1 cellular context compared by ENCODE assay signal in the genomic region with DNA sequence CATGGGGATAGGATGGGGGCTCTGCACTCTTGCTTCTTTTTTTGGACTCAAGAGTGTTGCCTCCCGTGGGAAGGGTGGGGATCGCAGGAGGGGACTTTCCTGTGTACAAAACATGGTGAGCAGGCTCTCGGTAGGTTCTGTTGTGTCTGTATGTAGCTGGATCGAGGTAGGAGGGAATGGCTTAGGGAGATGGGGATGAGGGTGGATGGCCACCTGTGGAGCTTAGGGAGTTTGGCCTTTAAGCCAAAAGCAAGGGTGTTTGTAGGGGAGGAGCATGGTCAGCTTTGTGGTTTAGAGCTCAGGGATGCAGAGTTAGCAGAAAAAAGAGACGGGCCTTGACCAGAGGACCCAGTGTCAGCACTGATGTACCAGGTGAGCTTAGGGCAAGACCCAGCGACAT.
TF ChIP-seq lines count a peak whose summit lies in the region.

No MANE protein-coding gene starts in this region.

TF ChIP-seq in WTC11, 78 proteins besides CTCF, POLR2A, EP300 and RAD21 (continued from another document):
- TF ChIP-seq, protein P1, sequence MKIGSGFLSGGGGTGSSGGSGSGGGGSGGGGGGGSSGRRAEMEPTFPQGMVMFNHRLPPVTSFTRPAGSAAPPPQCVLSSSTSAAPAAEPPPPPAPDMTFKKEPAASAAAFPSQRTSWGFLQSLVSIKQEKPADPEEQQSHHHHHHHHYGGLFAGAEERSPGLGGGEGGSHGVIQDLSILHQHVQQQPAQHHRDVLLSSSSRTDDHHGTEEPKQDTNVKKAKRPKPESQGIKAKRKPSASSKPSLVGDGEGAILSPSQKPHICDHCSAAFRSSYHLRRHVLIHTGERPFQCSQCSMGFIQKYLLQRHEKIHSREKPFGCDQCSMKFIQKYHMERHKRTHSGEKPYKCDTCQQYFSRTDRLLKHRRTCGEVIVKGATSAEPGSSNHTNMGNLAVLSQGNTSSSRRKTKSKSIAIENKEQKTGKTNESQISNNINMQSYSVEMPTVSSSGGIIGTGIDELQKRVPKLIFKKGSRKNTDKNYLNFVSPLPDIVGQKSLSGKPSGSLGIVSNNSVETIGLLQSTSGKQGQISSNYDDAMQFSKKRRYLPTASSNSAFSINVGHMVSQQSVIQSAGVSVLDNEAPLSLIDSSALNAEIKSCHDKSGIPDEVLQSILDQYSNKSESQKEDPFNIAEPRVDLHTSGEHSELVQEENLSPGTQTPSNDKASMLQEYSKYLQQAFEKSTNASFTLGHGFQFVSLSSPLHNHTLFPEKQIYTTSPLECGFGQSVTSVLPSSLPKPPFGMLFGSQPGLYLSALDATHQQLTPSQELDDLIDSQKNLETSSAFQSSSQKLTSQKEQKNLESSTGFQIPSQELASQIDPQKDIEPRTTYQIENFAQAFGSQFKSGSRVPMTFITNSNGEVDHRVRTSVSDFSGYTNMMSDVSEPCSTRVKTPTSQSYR (CRISPR knock-in tag; IDR thresholded peaks at IDR 0.05): no peak
- TF ChIP-seq NR2C2 (CRISPR knock-in tag; IDR thresholded peaks at IDR 0.05) (no peak), ZNF396 (CRISPR knock-in tag; IDR thresholded peaks at IDR 0.05; ENCODE audit: borderline replicate concordance) (no peak), TCF7 (CRISPR knock-in tag; IDR thresholded peaks at IDR 0.05; ENCODE audit: low read depth) (no peak), CREM (CRISPR knock-in tag; IDR thresholded peaks at IDR 0.05) (no peak), ZNF263 (CRISPR knock-in tag; IDR thresholded peaks at IDR 0.05; ENCODE audit: low read depth) (no peak), IRF2 (CRISPR knock-in tag; IDR thresholded peaks at IDR 0.05; ENCODE audit: borderline replicate concordance, low read depth) (no peak)
- TF ChIP-seq, protein P2, sequence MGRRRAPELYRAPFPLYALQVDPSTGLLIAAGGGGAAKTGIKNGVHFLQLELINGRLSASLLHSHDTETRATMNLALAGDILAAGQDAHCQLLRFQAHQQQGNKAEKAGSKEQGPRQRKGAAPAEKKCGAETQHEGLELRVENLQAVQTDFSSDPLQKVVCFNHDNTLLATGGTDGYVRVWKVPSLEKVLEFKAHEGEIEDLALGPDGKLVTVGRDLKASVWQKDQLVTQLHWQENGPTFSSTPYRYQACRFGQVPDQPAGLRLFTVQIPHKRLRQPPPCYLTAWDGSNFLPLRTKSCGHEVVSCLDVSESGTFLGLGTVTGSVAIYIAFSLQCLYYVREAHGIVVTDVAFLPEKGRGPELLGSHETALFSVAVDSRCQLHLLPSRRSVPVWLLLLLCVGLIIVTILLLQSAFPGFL (CRISPR knock-in tag; IDR thresholded peaks at IDR 0.05; ENCODE audit: borderline replicate concordance): no peak
- TF ChIP-seq, protein P3, sequence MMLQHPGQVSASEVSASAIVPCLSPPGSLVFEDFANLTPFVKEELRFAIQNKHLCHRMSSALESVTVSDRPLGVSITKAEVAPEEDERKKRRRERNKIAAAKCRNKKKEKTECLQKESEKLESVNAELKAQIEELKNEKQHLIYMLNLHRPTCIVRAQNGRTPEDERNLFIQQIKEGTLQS (CRISPR knock-in tag; conservative IDR thresholded peaks at IDR 0.05): no peak
- TF ChIP-seq, protein P4, sequence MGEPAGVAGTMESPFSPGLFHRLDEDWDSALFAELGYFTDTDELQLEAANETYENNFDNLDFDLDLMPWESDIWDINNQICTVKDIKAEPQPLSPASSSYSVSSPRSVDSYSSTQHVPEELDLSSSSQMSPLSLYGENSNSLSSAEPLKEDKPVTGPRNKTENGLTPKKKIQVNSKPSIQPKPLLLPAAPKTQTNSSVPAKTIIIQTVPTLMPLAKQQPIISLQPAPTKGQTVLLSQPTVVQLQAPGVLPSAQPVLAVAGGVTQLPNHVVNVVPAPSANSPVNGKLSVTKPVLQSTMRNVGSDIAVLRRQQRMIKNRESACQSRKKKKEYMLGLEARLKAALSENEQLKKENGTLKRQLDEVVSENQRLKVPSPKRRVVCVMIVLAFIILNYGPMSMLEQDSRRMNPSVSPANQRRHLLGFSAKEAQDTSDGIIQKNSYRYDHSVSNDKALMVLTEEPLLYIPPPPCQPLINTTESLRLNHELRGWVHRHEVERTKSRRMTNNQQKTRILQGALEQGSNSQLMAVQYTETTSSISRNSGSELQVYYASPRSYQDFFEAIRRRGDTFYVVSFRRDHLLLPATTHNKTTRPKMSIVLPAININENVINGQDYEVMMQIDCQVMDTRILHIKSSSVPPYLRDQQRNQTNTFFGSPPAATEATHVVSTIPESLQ (CRISPR knock-in tag; IDR thresholded peaks at IDR 0.05): no peak
- TF ChIP-seq, protein P5, sequence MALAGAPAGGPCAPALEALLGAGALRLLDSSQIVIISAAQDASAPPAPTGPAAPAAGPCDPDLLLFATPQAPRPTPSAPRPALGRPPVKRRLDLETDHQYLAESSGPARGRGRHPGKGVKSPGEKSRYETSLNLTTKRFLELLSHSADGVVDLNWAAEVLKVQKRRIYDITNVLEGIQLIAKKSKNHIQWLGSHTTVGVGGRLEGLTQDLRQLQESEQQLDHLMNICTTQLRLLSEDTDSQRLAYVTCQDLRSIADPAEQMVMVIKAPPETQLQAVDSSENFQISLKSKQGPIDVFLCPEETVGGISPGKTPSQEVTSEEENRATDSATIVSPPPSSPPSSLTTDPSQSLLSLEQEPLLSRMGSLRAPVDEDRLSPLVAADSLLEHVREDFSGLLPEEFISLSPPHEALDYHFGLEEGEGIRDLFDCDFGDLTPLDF (CRISPR knock-in tag; IDR thresholded peaks at IDR 0.05): no peak
